ENCODE assay signal across 5 cellular contexts in genomic region chr10:86058964-86059363, GRCh38.
"Had no signal": no experiment of that assay in that cellular context is flagged by ENCODE, and none has a peak within 500 bp of the region (broad histone marks: within the 10 kb centered on the region; RNA-seq: fewer than 3 reads in every experiment).

No MANE protein-coding gene starts in this region.

- DNase-seq: HFFc6, IMR-90 had no signal

- ATAC-seq: GM23338, HCT116, K562 had no signal

- H3K4me1 Mint-ChIP-seq: GM23338 had no signal

- H3K27ac Mint-ChIP-seq: GM23338, HFFc6 had no signal

- H3K4me3 Mint-ChIP-seq: GM23338, HFFc6 had no signal
